In the genomic region with DNA sequence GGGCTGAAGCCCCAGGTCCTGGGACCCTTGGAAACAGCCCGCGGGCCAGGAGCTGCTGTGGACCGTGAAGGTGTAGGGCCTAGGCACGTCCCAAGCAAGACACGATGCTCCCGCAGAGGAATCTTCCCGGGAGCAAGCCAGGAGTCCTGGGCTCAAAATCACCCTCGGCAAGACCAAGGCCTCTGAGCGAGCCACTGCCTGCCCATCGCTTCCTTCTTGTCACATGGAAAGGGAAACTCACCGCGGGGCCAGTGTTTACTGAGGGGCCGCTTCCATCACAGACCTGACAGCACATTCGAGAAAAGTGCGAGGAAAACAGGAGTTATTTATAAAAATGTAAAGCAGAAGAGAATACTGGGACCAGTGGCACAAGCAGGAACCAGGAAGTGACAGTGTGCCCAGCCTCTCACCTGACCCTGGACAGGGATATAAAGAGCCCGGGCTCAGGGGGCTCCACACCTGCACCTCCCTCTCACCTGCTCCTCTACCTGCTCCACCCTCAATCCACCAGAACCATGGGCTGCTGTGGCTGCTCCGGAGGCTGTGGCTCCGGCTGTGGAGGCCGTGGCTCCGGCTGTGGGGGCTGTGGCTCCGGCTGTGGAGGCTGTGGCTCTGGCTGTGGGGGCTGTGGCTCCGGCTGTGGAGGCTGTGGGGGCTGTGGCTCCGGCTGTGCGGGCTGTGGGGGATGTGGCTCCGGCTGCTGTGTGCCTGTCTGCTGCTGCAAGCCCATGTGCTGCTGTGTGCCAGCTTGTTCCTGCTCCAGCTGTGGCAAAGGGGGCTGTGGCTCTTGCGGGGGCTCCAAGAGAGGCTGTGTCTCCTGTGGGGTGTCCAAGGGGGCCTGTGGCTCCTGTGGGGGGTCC, we compare ENCODE assay signal across 18 cellular contexts. TPM values are rescaled to one million over a fixed set of nuclear protein-coding genes. Genes with fewer than 3 reads are reported as not detected.
"Had no signal": no experiment of that assay in that cellular context is flagged by ENCODE, and none has a peak within 500 bp of the region (broad histone marks: within the 10 kb centered on the region; RNA-seq: fewer than 3 reads in every experiment).

A gene with protein sequence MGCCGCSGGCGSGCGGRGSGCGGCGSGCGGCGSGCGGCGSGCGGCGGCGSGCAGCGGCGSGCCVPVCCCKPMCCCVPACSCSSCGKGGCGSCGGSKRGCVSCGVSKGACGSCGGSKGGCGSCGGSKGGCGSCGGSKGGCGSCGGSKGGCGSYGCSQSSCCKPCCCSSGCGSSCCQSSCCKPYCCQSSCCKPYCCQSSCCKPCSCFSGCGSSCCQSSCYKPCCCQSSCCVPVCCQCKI (plus strand): TSS at position 450 of the 860 bp plus-strand sequence. CDS start 66 bp downstream, at position 516.

- H3K4me3 Mint-ChIP-seq: activated CD4-positive, alpha-beta memory T cell treated with anti-CD3 and anti-CD28 coated beads for 36 hours; activated naive CD8-positive, alpha-beta T cell; activated T-helper 1 cell treated with anti-CD3 and anti-CD28 coated beads, Interleukin-12 subunit alpha, Interleukin-12 subunit beta, Interleukin-2, Interleukin-4 antibody, amounts not matched to agents 30 ng/mL and 10 ng/mL and 1 ng/mL, durations not matched to agents 14 hours and 24 hours and 36 hours; naive B cell; stimulated activated naive B cell treated with anti-CD40 and anti-IgM and Interleukin-4, amounts not matched to agents 10 μg/mL and 1 μg/mL and 100 μg/mL, for 72 hours; WTC11 had no signal

- H3K27ac Mint-ChIP-seq: activated CD4-positive, alpha-beta memory T cell treated with anti-CD3 and anti-CD28 coated beads for 36 hours; activated naive CD8-positive, alpha-beta T cell; activated T-helper 1 cell treated with anti-CD3 and anti-CD28 coated beads, Interleukin-12 subunit alpha, Interleukin-12 subunit beta, Interleukin-2, Interleukin-4 antibody, amounts not matched to agents 30 ng/mL and 10 ng/mL and 1 ng/mL, durations not matched to agents 14 hours and 24 hours and 36 hours; naive B cell; stimulated activated naive B cell treated with anti-CD40 and anti-IgM and Interleukin-4, amounts not matched to agents 10 μg/mL and 1 μg/mL and 100 μg/mL, for 72 hours; WTC11 had no signal

- H3K27ac ChIP-seq: left lung, pancreas, spleen, thoracic aorta had no signal

- DNase-seq: left lung, naive B cell had no signal

- H3K9me3 ChIP-seq: left lung, pancreas, spleen, thoracic aorta had no signal

- H3K9me3 Mint-ChIP-seq: activated CD4-positive, alpha-beta memory T cell treated with anti-CD3 and anti-CD28 coated beads for 36 hours; activated T-helper 1 cell treated with anti-CD3 and anti-CD28 coated beads, Interleukin-12 subunit alpha, Interleukin-12 subunit beta, Interleukin-2, Interleukin-4 antibody, amounts not matched to agents 30 ng/mL and 10 ng/mL and 1 ng/mL, durations not matched to agents 14 hours and 24 hours and 36 hours; naive B cell; stimulated activated naive B cell treated with anti-CD40 and anti-IgM and Interleukin-4, amounts not matched to agents 10 μg/mL and 1 μg/mL and 100 μg/mL, for 72 hours; WTC11 had no signal

- H3K36me3 ChIP-seq: left lung, pancreas, spleen, thoracic aorta had no signal

- H3K4me3 ChIP-seq: left lung, pancreas, spleen, thoracic aorta had no signal

- H3K36me3 Mint-ChIP-seq: activated CD4-positive, alpha-beta memory T cell treated with anti-CD3 and anti-CD28 coated beads for 36 hours; activated naive CD8-positive, alpha-beta T cell; naive B cell; stimulated activated naive B cell treated with anti-CD40 and anti-IgM and Interleukin-4, amounts not matched to agents 10 μg/mL and 1 μg/mL and 100 μg/mL, for 72 hours; WTC11 had no signal

- H3K27me3 ChIP-seq: pancreas had no signal

RNA-seq across cellular contexts. Expression of the gene that starts here (rescaled TPM):
- total RNA-seq: activated CD4-positive, alpha-beta memory T cell treated with anti-CD3 and anti-CD28 coated beads for 36 hours; activated T-helper 1 cell treated with anti-CD3 and anti-CD28 coated beads, Interleukin-12 subunit alpha, Interleukin-12 subunit beta, Interleukin-2, Interleukin-4 antibody, amounts not matched to agents 30 ng/mL and 10 ng/mL and 1 ng/mL, durations not matched to agents 14 hours and 24 hours and 36 hours; bronchial epithelial cell; frontal cortex; left lung; lung microvascular endothelial cell; mononuclear cell; pancreas; sciatic nerve; spleen; thoracic aorta; ureter; WTC11 had no signal
- polyA plus RNA-seq: esophagus, keratinocyte, spleen had no signal
